In the genomic region with DNA sequence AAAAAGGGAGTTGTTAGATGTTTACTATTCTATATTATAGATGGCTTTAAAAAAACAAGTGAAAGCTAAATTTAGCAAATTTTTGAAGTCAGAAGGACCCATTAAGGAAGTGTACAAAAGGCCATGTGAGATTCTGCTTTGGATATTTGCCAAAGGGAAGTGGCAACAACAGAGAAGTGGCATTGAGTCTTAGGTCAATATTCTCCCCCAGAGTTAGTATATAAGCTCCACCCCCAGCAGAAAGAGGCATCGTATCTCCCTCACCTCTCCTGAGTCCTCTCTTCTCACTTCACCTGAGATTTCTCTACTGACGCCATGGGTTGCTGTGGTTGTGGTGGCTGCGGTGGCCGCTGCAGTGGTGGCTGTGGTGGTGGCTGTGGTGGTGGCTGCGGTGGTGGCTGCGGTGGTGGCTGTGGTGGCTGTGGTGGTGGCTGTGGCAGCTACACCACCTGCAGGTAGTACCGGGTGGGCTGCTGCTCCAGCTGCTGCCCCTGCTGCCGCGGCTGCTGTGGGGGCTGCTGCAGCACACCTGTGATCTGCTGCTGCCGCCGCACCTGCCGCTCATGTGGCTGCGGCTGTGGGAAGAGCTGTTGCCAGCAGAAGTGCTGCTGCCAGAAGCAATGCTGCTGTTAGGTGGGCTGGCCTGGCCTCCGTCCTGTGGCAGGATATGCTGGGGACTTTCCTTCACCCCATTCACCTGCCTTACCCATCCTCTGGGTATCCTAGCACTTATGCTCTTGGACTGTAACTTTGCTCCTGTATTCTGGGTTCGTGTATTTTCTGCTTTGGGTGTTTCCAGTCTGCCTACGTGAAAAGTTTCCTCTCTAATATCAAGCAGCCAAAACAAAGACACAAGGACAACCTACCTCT, we compare ENCODE assay signal across 1 cellular context.
A peak's percentile ranks its signal among the peaks of the same experiment; 100 is the strongest.
TF ChIP-seq lines count a peak whose summit lies in the region.

No MANE protein-coding gene starts in this region.

TF ChIP-seq in GM12878, 131 proteins besides CTCF, POLR2A, EP300 and RAD21 (continued from another document and continues in another):
- TF ChIP-seq, protein P1, sequence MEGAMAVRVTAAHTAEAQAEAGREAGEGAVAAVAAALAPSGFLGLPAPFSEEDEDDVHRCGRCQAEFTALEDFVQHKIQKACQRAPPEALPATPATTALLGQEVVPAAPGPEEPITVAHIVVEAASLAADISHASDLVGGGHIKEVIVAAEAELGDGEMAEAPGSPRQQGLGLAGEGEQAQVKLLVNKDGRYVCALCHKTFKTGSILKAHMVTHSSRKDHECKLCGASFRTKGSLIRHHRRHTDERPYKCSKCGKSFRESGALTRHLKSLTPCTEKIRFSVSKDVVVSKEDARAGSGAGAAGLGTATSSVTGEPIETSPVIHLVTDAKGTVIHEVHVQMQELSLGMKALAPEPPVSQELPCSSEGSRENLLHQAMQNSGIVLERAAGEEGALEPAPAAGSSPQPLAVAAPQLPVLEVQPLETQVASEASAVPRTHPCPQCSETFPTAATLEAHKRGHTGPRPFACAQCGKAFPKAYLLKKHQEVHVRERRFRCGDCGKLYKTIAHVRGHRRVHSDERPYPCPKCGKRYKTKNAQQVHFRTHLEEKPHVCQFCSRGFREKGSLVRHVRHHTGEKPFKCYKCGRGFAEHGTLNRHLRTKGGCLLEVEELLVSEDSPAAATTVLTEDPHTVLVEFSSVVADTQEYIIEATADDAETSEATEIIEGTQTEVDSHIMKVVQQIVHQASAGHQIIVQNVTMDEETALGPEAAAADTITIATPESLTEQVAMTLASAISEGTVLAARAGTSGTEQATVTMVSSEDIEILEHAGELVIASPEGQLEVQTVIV (IDR thresholded peaks at IDR 0.05; ENCODE audit: borderline replicate concordance, partially characterized antibody) = no peak
- no peak for TF ChIP-seq SUPT20H (IDR thresholded peaks at IDR 0.05; ENCODE audit: borderline replicate concordance, control insufficient read depth, low read depth, low read length)
- TF ChIP-seq, protein P2, sequence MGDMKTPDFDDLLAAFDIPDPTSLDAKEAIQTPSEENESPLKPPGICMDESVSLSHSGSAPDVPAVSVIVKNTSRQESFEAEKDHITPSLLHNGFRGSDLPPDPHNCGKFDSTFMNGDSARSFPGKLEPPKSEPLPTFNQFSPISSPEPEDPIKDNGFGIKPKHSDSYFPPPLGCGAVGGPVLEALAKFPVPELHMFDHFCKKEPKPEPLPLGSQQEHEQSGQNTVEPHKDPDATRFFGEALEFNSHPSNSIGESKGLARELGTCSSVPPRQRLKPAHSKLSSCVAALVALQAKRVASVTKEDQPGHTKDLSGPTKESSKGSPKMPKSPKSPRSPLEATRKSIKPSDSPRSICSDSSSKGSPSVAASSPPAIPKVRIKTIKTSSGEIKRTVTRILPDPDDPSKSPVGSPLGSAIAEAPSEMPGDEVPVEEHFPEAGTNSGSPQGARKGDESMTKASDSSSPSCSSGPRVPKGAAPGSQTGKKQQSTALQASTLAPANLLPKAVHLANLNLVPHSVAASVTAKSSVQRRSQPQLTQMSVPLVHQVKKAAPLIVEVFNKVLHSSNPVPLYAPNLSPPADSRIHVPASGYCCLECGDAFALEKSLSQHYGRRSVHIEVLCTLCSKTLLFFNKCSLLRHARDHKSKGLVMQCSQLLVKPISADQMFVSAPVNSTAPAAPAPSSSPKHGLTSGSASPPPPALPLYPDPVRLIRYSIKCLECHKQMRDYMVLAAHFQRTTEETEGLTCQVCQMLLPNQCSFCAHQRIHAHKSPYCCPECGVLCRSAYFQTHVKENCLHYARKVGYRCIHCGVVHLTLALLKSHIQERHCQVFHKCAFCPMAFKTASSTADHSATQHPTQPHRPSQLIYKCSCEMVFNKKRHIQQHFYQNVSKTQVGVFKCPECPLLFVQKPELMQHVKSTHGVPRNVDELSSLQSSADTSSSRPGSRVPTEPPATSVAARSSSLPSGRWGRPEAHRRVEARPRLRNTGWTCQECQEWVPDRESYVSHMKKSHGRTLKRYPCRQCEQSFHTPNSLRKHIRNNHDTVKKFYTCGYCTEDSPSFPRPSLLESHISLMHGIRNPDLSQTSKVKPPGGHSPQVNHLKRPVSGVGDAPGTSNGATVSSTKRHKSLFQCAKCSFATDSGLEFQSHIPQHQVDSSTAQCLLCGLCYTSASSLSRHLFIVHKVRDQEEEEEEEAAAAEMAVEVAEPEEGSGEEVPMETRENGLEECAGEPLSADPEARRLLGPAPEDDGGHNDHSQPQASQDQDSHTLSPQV (IDR thresholded peaks at IDR 0.05) = no peak
- no peak for TF ChIP-seq ZNF207 (IDR thresholded peaks at IDR 0.05; ENCODE audit: borderline replicate concordance)
- TF ChIP-seq, protein P3, sequence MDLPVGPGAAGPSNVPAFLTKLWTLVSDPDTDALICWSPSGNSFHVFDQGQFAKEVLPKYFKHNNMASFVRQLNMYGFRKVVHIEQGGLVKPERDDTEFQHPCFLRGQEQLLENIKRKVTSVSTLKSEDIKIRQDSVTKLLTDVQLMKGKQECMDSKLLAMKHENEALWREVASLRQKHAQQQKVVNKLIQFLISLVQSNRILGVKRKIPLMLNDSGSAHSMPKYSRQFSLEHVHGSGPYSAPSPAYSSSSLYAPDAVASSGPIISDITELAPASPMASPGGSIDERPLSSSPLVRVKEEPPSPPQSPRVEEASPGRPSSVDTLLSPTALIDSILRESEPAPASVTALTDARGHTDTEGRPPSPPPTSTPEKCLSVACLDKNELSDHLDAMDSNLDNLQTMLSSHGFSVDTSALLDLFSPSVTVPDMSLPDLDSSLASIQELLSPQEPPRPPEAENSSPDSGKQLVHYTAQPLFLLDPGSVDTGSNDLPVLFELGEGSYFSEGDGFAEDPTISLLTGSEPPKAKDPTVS (IDR thresholded peaks at IDR 0.05; ENCODE audit: low read depth, low read length) = no peak
- TF ChIP-seq SMARCA5 (IDR thresholded peaks at IDR 0.05) = no peak
- no peak for TF ChIP-seq NBN (IDR thresholded peaks at IDR 0.05)
- TF ChIP-seq, protein P4, sequence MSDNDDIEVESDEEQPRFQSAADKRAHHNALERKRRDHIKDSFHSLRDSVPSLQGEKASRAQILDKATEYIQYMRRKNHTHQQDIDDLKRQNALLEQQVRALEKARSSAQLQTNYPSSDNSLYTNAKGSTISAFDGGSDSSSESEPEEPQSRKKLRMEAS (IDR thresholded peaks at IDR 0.05; ENCODE audit: low read depth, low read length) = no peak
- TF ChIP-seq, protein P5, sequence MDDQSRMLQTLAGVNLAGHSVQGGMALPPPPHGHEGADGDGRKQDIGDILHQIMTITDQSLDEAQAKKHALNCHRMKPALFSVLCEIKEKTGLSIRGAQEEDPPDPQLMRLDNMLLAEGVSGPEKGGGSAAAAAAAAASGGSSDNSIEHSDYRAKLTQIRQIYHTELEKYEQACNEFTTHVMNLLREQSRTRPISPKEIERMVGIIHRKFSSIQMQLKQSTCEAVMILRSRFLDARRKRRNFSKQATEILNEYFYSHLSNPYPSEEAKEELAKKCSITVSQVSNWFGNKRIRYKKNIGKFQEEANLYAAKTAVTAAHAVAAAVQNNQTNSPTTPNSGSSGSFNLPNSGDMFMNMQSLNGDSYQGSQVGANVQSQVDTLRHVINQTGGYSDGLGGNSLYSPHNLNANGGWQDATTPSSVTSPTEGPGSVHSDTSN (IDR thresholded peaks at IDR 0.05; ENCODE audit: insufficient replicate concordance, low read depth, low read length) = no peak
- TF ChIP-seq NR2F1 (conservative IDR thresholded peaks at IDR 0.05) = peak; percentile 40; the same call in 1 of the 2 replicates
- TF ChIP-seq RBBP5 (conservative IDR thresholded peaks at IDR 0.05) = no peak
- peak; percentile 21 for TF ChIP-seq MEF2B (IDR thresholded peaks at IDR 0.05; ENCODE audit: partially characterized antibody, poor library complexity, severe bottlenecking)
- no peak for TF ChIP-seq BCL11A (IDR thresholded peaks at IDR 0.05; ENCODE audit: low read depth, low read length)
- TF ChIP-seq BMI1 (IDR thresholded peaks at IDR 0.05; ENCODE audit: borderline replicate concordance) = no peak
- no peak for TF ChIP-seq CHD4 (IDR thresholded peaks at IDR 0.05)
- no peak for TF ChIP-seq YY1 (IDR thresholded peaks at IDR 0.05; ENCODE audit: low read depth, low read length)
- TF ChIP-seq, protein P6, sequence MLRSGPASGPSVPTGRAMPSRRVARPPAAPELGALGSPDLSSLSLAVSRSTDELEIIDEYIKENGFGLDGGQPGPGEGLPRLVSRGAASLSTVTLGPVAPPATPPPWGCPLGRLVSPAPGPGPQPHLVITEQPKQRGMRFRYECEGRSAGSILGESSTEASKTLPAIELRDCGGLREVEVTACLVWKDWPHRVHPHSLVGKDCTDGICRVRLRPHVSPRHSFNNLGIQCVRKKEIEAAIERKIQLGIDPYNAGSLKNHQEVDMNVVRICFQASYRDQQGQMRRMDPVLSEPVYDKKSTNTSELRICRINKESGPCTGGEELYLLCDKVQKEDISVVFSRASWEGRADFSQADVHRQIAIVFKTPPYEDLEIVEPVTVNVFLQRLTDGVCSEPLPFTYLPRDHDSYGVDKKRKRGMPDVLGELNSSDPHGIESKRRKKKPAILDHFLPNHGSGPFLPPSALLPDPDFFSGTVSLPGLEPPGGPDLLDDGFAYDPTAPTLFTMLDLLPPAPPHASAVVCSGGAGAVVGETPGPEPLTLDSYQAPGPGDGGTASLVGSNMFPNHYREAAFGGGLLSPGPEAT (IDR thresholded peaks at IDR 0.05; ENCODE audit: low read depth) = no peak
- TF ChIP-seq, protein P7, sequence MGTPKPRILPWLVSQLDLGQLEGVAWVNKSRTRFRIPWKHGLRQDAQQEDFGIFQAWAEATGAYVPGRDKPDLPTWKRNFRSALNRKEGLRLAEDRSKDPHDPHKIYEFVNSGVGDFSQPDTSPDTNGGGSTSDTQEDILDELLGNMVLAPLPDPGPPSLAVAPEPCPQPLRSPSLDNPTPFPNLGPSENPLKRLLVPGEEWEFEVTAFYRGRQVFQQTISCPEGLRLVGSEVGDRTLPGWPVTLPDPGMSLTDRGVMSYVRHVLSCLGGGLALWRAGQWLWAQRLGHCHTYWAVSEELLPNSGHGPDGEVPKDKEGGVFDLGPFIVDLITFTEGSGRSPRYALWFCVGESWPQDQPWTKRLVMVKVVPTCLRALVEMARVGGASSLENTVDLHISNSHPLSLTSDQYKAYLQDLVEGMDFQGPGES (IDR thresholded peaks at IDR 0.05) = no peak
- TF ChIP-seq, protein P8, sequence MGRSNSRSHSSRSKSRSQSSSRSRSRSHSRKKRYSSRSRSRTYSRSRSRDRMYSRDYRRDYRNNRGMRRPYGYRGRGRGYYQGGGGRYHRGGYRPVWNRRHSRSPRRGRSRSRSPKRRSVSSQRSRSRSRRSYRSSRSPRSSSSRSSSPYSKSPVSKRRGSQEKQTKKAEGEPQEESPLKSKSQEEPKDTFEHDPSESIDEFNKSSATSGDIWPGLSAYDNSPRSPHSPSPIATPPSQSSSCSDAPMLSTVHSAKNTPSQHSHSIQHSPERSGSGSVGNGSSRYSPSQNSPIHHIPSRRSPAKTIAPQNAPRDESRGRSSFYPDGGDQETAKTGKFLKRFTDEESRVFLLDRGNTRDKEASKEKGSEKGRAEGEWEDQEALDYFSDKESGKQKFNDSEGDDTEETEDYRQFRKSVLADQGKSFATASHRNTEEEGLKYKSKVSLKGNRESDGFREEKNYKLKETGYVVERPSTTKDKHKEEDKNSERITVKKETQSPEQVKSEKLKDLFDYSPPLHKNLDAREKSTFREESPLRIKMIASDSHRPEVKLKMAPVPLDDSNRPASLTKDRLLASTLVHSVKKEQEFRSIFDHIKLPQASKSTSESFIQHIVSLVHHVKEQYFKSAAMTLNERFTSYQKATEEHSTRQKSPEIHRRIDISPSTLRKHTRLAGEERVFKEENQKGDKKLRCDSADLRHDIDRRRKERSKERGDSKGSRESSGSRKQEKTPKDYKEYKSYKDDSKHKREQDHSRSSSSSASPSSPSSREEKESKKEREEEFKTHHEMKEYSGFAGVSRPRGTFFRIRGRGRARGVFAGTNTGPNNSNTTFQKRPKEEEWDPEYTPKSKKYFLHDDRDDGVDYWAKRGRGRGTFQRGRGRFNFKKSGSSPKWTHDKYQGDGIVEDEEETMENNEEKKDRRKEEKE (IDR thresholded peaks at IDR 0.05) = no peak
- TF ChIP-seq, protein P9, sequence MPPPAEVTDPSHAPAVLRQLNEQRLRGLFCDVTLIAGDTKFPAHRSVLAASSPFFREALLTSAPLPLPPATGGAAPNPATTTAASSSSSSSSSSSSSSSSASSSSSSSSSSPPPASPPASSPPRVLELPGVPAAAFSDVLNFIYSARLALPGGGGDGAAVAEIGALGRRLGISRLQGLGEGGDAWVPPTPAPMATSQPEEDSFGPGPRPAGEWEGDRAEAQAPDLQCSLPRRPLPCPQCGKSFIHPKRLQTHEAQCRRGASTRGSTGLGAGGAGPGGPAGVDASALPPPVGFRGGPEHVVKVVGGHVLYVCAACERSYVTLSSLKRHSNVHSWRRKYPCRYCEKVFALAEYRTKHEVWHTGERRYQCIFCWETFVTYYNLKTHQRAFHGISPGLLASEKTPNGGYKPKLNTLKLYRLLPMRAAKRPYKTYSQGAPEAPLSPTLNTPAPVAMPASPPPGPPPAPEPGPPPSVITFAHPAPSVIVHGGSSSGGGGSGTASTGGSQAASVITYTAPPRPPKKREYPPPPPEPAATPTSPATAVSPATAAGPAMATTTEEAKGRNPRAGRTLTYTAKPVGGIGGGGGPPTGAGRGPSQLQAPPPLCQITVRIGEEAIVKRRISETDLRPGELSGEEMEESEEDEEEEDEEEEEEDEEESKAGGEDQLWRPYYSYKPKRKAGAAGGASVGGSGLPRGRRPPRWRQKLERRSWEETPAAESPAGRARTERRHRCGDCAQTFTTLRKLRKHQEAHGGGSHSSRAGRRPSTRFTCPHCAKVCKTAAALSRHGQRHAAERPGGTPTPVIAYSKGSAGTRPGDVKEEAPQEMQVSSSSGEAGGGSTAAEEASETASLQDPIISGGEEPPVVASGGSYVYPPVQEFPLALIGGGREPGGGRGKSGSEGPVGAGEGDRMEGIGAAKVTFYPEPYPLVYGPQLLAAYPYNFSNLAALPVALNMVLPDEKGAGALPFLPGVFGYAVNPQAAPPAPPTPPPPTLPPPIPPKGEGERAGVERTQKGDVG (CRISPR knock-in tag; IDR thresholded peaks at IDR 0.05) = no peak
- no peak for TF ChIP-seq WRNIP1 (IDR thresholded peaks at IDR 0.05; ENCODE audit: borderline replicate concordance, low read depth, low read length)
- no peak for TF ChIP-seq STAT1 (conservative IDR thresholded peaks at IDR 0.05)
- TF ChIP-seq, protein P10, sequence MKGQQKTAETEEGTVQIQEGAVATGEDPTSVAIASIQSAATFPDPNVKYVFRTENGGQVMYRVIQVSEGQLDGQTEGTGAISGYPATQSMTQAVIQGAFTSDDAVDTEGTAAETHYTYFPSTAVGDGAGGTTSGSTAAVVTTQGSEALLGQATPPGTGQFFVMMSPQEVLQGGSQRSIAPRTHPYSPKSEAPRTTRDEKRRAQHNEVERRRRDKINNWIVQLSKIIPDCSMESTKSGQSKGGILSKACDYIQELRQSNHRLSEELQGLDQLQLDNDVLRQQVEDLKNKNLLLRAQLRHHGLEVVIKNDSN (IDR thresholded peaks at IDR 0.05; ENCODE audit: borderline replicate concordance, extremely low read length, insufficient read depth, low read depth, low read length) = no peak
- TF ChIP-seq ZBED1 (IDR thresholded peaks at IDR 0.05; ENCODE audit: borderline replicate concordance) = no peak
- TF ChIP-seq MEF2A (IDR thresholded peaks at IDR 0.05; ENCODE audit: insufficient read depth, low read depth, low read length) = no peak
